ENCODE assay signal across 1 cellular context in the genomic region with DNA sequence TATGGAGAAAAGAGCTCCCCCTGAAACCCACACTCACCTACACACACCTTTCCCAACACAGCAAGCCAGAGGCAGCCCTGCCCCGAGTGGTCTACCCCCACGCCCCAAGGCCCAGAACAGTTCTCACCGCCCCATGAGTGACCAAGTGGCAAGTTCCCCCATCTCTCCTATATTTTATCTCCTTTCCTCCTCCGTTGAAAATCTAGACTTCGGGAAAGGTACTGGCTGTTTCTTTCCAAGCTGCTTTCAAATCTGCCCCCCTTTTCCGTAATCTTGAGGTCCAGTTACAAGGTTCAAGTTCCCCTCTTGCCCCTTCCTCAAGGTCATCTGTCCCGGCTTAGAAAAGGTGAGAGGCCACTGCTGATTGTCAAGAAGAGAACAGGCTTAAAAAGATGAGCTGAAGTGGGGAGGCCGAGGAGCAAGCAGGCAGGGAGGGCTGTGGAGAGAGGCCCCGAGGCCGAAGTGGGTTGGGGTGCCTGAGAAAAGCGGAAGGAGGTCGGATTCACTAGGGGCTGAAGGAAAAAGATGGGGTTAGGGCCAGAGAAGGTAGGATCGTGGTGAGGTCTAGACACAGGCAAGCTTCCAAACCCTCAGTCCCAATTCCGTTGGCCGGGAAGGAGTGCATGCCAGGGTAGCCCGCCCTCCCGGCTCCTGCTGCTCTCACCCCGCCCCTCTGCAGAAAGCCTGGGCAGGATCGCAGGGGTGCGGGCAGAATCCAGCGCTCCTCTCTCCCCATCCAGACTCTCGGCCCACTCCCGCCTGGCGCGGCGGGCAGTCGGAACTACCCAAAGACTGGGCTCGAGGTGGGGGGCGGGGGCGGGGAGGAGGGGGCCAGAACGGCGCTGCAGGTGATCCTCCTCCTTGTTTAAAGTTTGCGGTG.
TF ChIP-seq lines count a peak whose summit lies in the region.

No MANE protein-coding gene starts in this region.

TF ChIP-seq in A549, 52 proteins besides CTCF, POLR2A, EP300 and RAD21 (continued from another document):
- TF ChIP-seq HMGXB4 (CRISPR knock-in tag; IDR thresholded peaks at IDR 0.05; ENCODE audit: borderline replicate concordance), result no peak
- no peak for TF ChIP-seq TP53 (CRISPR knock-in tag; IDR thresholded peaks at IDR 0.05)
- no peak for TF ChIP-seq MYC (IDR thresholded peaks at IDR 0.05; ENCODE audit: borderline replicate concordance, low read length)
- TF ChIP-seq, protein P1, sequence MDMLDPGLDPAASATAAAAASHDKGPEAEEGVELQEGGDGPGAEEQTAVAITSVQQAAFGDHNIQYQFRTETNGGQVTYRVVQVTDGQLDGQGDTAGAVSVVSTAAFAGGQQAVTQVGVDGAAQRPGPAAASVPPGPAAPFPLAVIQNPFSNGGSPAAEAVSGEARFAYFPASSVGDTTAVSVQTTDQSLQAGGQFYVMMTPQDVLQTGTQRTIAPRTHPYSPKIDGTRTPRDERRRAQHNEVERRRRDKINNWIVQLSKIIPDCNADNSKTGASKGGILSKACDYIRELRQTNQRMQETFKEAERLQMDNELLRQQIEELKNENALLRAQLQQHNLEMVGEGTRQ (IDR thresholded peaks at IDR 0.05), result no peak
